ENCODE assay signal across 15 cellular contexts in the genomic region with DNA sequence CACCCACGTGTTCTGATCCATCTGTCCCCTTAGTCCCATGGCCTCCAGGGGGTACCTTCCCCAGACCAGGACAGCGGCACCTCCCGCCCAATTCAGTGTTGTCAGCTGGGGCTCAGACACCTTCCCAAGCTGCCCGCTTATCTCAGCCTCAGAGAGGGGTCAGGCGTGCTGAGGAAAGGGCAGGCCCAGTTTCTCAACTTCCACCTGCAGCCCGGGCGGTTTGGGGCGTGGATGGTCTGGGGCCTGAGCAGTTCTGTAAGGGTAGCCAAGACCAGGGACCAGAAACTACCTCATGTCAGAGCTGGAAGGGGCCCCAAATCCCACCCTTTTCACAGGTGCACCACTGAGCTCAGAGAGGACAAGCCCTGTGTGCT. TPM values are rescaled to one million over a fixed set of nuclear protein-coding genes. Genes with fewer than 3 reads are reported as not detected.
A peak's percentile ranks its signal among the peaks of the same experiment; 100 is the strongest.
DNase-seq lines count a peak whose midpoint lies in the region; ATAC-seq and TF ChIP-seq lines count a peak whose summit lies in the region.
"Had no signal": no experiment of that assay in that cellular context is flagged by ENCODE, and none has a peak within 500 bp of the region (broad histone marks: within the 10 kb centered on the region; RNA-seq: fewer than 3 reads in every experiment).

No MANE protein-coding gene starts in this region.

- TF ChIP-seq POLR2A in tibial nerve (IDR thresholded peaks at IDR 0.05) = no peak

- H3K4me1 ChIP-seq in esophagus (ENCODE audit: control insufficient read depth in 2 of 2, insufficient read depth in 2 of 2, low read length in 1 of 2) = peaks cover 20 to 53% of the 10 kb centered on the region in 2 donors
- peaks cover 77 to 79% of the 10 kb centered on the region in 2 donors for H3K4me1 ChIP-seq in mucosa of rectum (ENCODE audit: control insufficient read depth in 2 of 2, insufficient read depth in 2 of 2, low read length in 2 of 2)
- peaks cover 0 to 90% (median 36%) of the 10 kb centered on the region in 4 donors for H3K4me1 ChIP-seq in tibial nerve

- no peak for ATAC-seq in HG03469 (IDR thresholded peaks at IDR 0.05; ENCODE audit: unreplicated experiment)
- no peak for ATAC-seq in HG02642 (IDR thresholded peaks at IDR 0.05; ENCODE audit: poor library complexity, unreplicated experiment)

- H3K4me3 ChIP-seq in esophagus (ENCODE audit: low read depth in 1 of 2, low read length in 2 of 2) (no peak overlapping the region), mucosa of rectum (ENCODE audit: low read length in 2 of 2) (peak overlapping the region in 1 of 2 donors; percentile 37), tibial nerve (no peak overlapping the region)

- in situ Hi-C loops in ACHN (cut with HindIII; ENCODE audit: low pct_ligation_motif_present, low pct_unique_long_range_greater_than_20kb, low sequenced_read_pairs) = loop anchor here (10.0 kb wide), 1 partner anchor 102 kb away; no protein-coding TSS in a partner anchor

- peak overlapping the region; percentile 60 to 90 for H3K9ac ChIP-seq in mucosa of rectum (ENCODE audit: low read depth in 1 of 2, low read length in 2 of 2)

- H3K36me3 ChIP-seq in esophagus (ENCODE audit: control insufficient read depth in 2 of 2, insufficient read depth in 2 of 2, low read length in 1 of 2) = no peaks in the 10 kb centered on the region
- no peaks in the 10 kb centered on the region for H3K36me3 ChIP-seq in mucosa of rectum (ENCODE audit: control insufficient read depth in 2 of 2, insufficient read depth in 2 of 2, low read length in 2 of 2)
- no peaks in the 10 kb centered on the region for H3K36me3 ChIP-seq in tibial nerve

- POLR2A ChIA-PET in RWPE1 (lab: Yijun Ruan, JAX; ENCODE audit: low non-redundant PET) = no interaction called here

- TF ChIP-seq CTCF in RWPE1 (conservative IDR thresholded peaks at IDR 0.05; ENCODE audit: low read depth) (no peak), tibial nerve (IDR thresholded peaks at IDR 0.05) (no peak)

- no peak for DNase-seq in RWPE1 (ENCODE audit: low spot score)
- DNase-seq in tibial nerve (ENCODE audit: low spot score in 2 of 2) = no peak
- DNase-seq in ACHN = no peak
- DNase-seq in superior temporal gyrus (ENCODE audit: extremely low spot score) = no peak
- DNase-seq: activated CD4-positive, alpha-beta T cell treated with anti-CD3 and anti-CD28 coated beads for 48 hours; CD4-positive, CD25-positive, alpha-beta regulatory T cell; hypothalamus; Kasumi-1; NCI-H2029; stimulated activated CD4-positive, alpha-beta T cell treated with anti-CD3 and anti-CD28 coated beads, Interleukin-4, amount 100 ng/mL, for 4 hours; stimulated activated naive CD4-positive, alpha-beta T cell had no signal

- CTCF ChIA-PET in RWPE1 (lab: Yijun Ruan, JAX) = interaction anchor here (1.5 kb wide), 1 partner anchor 18 kb away, joined by 3 read pairs; no protein-coding TSS in a partner anchor

- H3K27ac ChIP-seq in RWPE1 (peak overlapping the region; percentile 100), esophagus (ENCODE audit: low read depth in 2 of 2, low read length in 1 of 2) (peak overlapping the region; percentile 67 to 74), mucosa of rectum (ENCODE audit: low read depth in 2 of 2, low read length in 2 of 2) (peak overlapping the region; percentile 95 to 97), tibial nerve (peak overlapping the region in 3 of 4 donors; percentile 75 to 100 (median 87))

- no peak for TF ChIP-seq EP300 in tibial nerve (IDR thresholded peaks at IDR 0.05)

- H3K27me3 ChIP-seq in esophagus (ENCODE audit: control insufficient read depth in 1 of 2, insufficient read depth in 2 of 2, low read length in 2 of 2) (no peaks in the 10 kb centered on the region), mucosa of rectum (ENCODE audit: control insufficient read depth in 2 of 2, insufficient read depth in 2 of 2, low read length in 2 of 2) (no peaks in the 10 kb centered on the region), tibial nerve (no peaks in the 10 kb centered on the region)

- 61 to 65% methylated on average over 8 of the region's 8 CpGs for WGBS in esophagus, 2 donors
- 83 to 92% methylated on average over 5 to 8 of the region's 8 CpGs for WGBS in tibial nerve, 2 donors

- H3K9me3 ChIP-seq in esophagus (ENCODE audit: control insufficient read depth in 2 of 2, insufficient read depth in 1 of 2, low read depth in 1 of 2, low read length in 1 of 2) (no peaks in the 10 kb centered on the region), mucosa of rectum (ENCODE audit: control insufficient read depth in 2 of 2, low read length in 2 of 2) (no peaks in the 10 kb centered on the region), tibial nerve (no peaks in the 10 kb centered on the region)

RNA-seq across cellular contexts. Expression of a gene that starts 5.1 kb away (rescaled TPM):
- polyA plus RNA-seq in esophagus = 10 to 100 TPM; 34.2 to 47.3 TPM
- 100 to 1,000 TPM in 1 of 4 donors, 10 to 100 TPM in 3; 45.7 to 103 (median 69.3) TPM for total RNA-seq in tibial nerve

RNA-seq across cellular contexts. Expression of a gene that starts 8.3 kb away (rescaled TPM):
- 1 to 10 TPM; 5.9 to 8.8 TPM for polyA plus RNA-seq in esophagus
- 10 to 100 TPM; 25.9 to 41.9 (median 28.2) TPM for total RNA-seq in tibial nerve

RNA-seq across cellular contexts. Expression of a gene that starts 21.1 kb away (rescaled TPM):
- 10 to 100 TPM; 20.4 to 24.2 TPM for polyA plus RNA-seq in esophagus
- 10 to 100 TPM; 22.2 to 35.2 (median 29.7) TPM for total RNA-seq in tibial nerve

RNA-seq across cellular contexts. Expression of a gene that starts 34.5 kb away (rescaled TPM):
- polyA plus RNA-seq in esophagus = 1 to 10 TPM; 3.7 to 4.5 TPM
- 10 to 100 TPM in 2 of 4 donors, 1 to 10 TPM in 2; 6.6 to 17.5 (median 11.7) TPM for total RNA-seq in tibial nerve
